In genomic region chr5:39104221-39104620, GRCh38 we compare ENCODE assay signal across 1 cellular context.
TF ChIP-seq lines count a peak whose summit lies in the region.

No MANE protein-coding gene starts in this region.

TF ChIP-seq in GM23338, 12 proteins besides CTCF, POLR2A, EP300 and RAD21 (continued from another document):
- no peak for TF ChIP-seq ZNF462 (CRISPR knock-in tag; IDR thresholded peaks at IDR 0.05)
